Comparison of ENCODE assay signal across 1 cellular context in genomic region chr12:95339086-95339788, GRCh38.
TF ChIP-seq lines count a peak whose summit lies in the region.

No MANE protein-coding gene starts in this region.

TF ChIP-seq in HCT116, 20 proteins besides CTCF, POLR2A, EP300 and RAD21 (continued from another document):
- no peak for TF ChIP-seq SRF (IDR thresholded peaks at IDR 0.05; ENCODE audit: low read depth)
- TF ChIP-seq ZNF274 (IDR thresholded peaks at IDR 0.05; ENCODE audit: low read depth, low read length), result no peak
- TF ChIP-seq FOSL1 (IDR thresholded peaks at IDR 0.05; ENCODE audit: low read depth), result no peak
- TF ChIP-seq ATF3 (IDR thresholded peaks at IDR 0.05), result no peak
- TF ChIP-seq POLR2AphosphoS5 (IDR thresholded peaks at IDR 0.05; ENCODE audit: low read depth, low read length), result no peak
- TF ChIP-seq EGR1 (IDR thresholded peaks at IDR 0.05; ENCODE audit: low read depth), result no peak
- no peak for TF ChIP-seq EZH2phosphoT487 (IDR thresholded peaks at IDR 0.05; ENCODE audit: borderline replicate concordance)
- TF ChIP-seq CBX3 (IDR thresholded peaks at IDR 0.05; ENCODE audit: low read depth), result no peak
- no peak for TF ChIP-seq TCF7L2 (IDR thresholded peaks at IDR 0.05; ENCODE audit: borderline replicate concordance, extremely low read depth, insufficient read depth, insufficient read length)
- no peak for TF ChIP-seq REST (IDR thresholded peaks at IDR 0.05; ENCODE audit: low read depth)
- no peak for TF ChIP-seq ELF1 (IDR thresholded peaks at IDR 0.05; ENCODE audit: borderline replicate concordance, low read depth)
